8 cellular contexts compared by ENCODE assay signal in the genomic region with DNA sequence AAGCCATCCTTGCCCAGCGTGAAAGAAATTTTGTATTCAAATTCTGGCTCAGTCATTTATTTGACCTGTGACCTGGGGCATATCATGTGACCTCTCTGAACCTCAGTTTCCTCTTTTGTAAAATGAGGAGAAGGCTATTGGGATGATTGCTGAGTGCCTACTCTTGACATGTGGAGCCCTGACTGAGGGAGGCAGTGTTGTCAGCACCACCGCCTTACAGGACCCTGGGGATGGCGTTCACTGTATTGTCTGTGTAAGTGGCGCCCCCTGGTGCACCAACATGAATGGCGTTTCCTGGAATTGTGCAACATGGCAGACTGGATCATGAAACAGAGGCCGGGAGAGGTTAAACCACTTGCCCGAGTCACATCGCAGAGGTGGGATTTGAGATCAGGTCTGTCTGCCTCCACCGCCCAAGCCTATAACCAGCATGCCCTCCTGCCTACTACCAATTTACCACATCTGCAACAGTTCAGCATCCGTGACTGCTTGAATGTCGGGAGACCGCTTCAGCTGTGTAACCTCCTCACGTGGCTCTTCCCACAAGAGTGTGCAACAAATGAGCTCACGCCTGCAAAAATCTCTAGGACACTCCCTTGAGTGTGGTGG. TPM values are rescaled to one million over a fixed set of nuclear protein-coding genes. Genes with fewer than 3 reads are reported as not detected.
DNase-seq lines count a peak whose midpoint lies in the region; ATAC-seq and TF ChIP-seq lines count a peak whose summit lies in the region.

No MANE protein-coding gene starts in this region.

- intact Hi-C loops in activated B cell treated with CpG ODN at 0.5 μM for 24 hours (cut with micrococcal nuclease) = loop anchor here (1.0 to 2.0 kb wide), 10 partner anchors 62 to 726 kb away; partner anchors contain the start of gene ARPC3

- H3K4me3 Mint-ChIP-seq in activated B cell treated with CpG ODN at 0.5 μM for 24 hours = peak overlapping the region; percentile 80

- TF ChIP-seq CTCF in activated B cell treated with CpG ODN at 0.5 μM for 24 hours (IDR thresholded peaks at IDR 0.05) = no peak

- peaks cover 4% of the 10 kb centered on the region for H3K27me3 Mint-ChIP-seq in activated B cell treated with CpG ODN at 0.5 μM for 24 hours

- POLR2A ChIA-PET in activated B cell treated with CpG ODN at 0.5 μM for 24 hours (lab: Charles Lee) = interaction anchor here (0.7 to 2.1 kb wide), 2 partner anchors 300 to 377 kb away, joined by 3 to 10 read pairs; partner anchors contain the start of gene ARPC3

- H3K27ac Mint-ChIP-seq in activated B cell treated with CpG ODN at 0.5 μM for 24 hours = peak overlapping the region; percentile 41

- H3K27ac ChIP-seq in caudate nucleus (ENCODE audit: low read depth, low read length) = no peak overlapping the region

- ATAC-seq in HG02973 (IDR thresholded peaks at IDR 0.05; ENCODE audit: unreplicated experiment) (peak; percentile 63), activated B cell treated with CpG ODN at 0.5 μM for 24 hours (ENCODE audit: low read depth) (peak; percentile 99), HG03095 (IDR thresholded peaks at IDR 0.05; ENCODE audit: unreplicated experiment) (no peak)

- peaks cover 6% of the 10 kb centered on the region for H3K4me1 Mint-ChIP-seq in activated B cell treated with CpG ODN at 0.5 μM for 24 hours

- CTCF ChIA-PET in activated B cell treated with CpG ODN at 0.5 μM for 24 hours (lab: Charles Lee) = interaction anchor here (0.6 to 6.5 kb wide), 15 partner anchors 10 to 473 kb away, joined by 3 to 34 read pairs (median 4); partner anchors contain the start of genes ARPC3, FAM216A and GPN3

- H3K36me3 Mint-ChIP-seq in activated B cell treated with CpG ODN at 0.5 μM for 24 hours (ENCODE audit: low read depth) = no peaks in the 10 kb centered on the region

- no peaks in the 10 kb centered on the region for H3K9me3 Mint-ChIP-seq in activated B cell treated with CpG ODN at 0.5 μM for 24 hours

- DNase-seq in GM03348 (ENCODE audit: low spot score) = peak; percentile 86
- peak; percentile 72 for DNase-seq in NCI-H226
- peak; percentile 74 for DNase-seq in activated B cell treated with CpG ODN at 0.5 μM for 24 hours
- DNase-seq in caudate nucleus (lab: John Stamatoyannopoulos, UW) = peak in 60 of 61 donors; percentile 8 to 93 (median 65)
- peak; percentile 80 for DNase-seq in kidney tubule cell (ENCODE audit: low spot score)
- peak; percentile 93 for DNase-seq in stimulated activated CD4-positive, alpha-beta T cell treated with anti-CD3 and anti-CD28 coated beads, Interleukin-2, amount 100 ng/mL, for 24 hours

RNA-seq across cellular contexts. Expression of gene CCDC63, which starts 20.1 kb away (rescaled TPM):
- not detected in 2 replicates for total RNA-seq in activated B cell treated with CpG ODN at 0.5 μM for 24 hours
